ENCODE assay signal across 1 cellular context in genomic region chr17:47949197-47949759, GRCh38.
TF ChIP-seq lines count a peak whose summit lies in the region.

No MANE protein-coding gene starts in this region.

TF ChIP-seq in HepG2, 621 proteins besides CTCF, POLR2A, EP300 and RAD21 (continued from another document and continues in another):
- TF ChIP-seq SP1 (IDR thresholded peaks at IDR 0.05) (no peak), SP1 (CRISPR knock-in tag; IDR thresholded peaks at IDR 0.05) (no peak; the same call in none of the 2 replicates), HOXD1 (CRISPR knock-in tag; IDR thresholded peaks at IDR 0.05) (no peak), HHEX (CRISPR knock-in tag; IDR thresholded peaks at IDR 0.05) (no peak), THYN1 (CRISPR knock-in tag; IDR thresholded peaks at IDR 0.05; ENCODE audit: borderline replicate concordance, low read depth) (no peak), ZNF614 (CRISPR knock-in tag; IDR thresholded peaks at IDR 0.05; ENCODE audit: borderline replicate concordance) (0 out of 2 replicates have a peak, but pooled peaks have one; percentile 10), DRAP1 (CRISPR knock-in tag; IDR thresholded peaks at IDR 0.05) (no peak; the same call in 1 of the 2 replicates), FOXA3 (CRISPR knock-in tag; IDR thresholded peaks at IDR 0.05) (0 out of 2 replicates have a peak, but pooled peaks have one; percentile 22), ZNF232 (CRISPR knock-in tag; IDR thresholded peaks at IDR 0.05; ENCODE audit: borderline replicate concordance) (no peak), HMG20A (CRISPR knock-in tag; IDR thresholded peaks at IDR 0.05; ENCODE audit: borderline replicate concordance) (no peak), NPAS2 (CRISPR knock-in tag; IDR thresholded peaks at IDR 0.05; ENCODE audit: borderline replicate concordance) (0 out of 2 replicates have a peak, but pooled peaks have one; percentile 87), TRIM24 (CRISPR knock-in tag; IDR thresholded peaks at IDR 0.05) (no peak), ZNF878 (CRISPR knock-in tag; IDR thresholded peaks at IDR 0.05) (no peak), CHD2 (IDR thresholded peaks at IDR 0.05; ENCODE audit: low read depth, low read length) (no peak), ZBTB37 (CRISPR knock-in tag; IDR thresholded peaks at IDR 0.05) (no peak), ZBTB8A (CRISPR knock-in tag; IDR thresholded peaks at IDR 0.05; ENCODE audit: borderline replicate concordance, low read depth) (no peak), RFXANK (CRISPR knock-in tag; IDR thresholded peaks at IDR 0.05) (no peak), KDM6A (CRISPR knock-in tag; IDR thresholded peaks at IDR 0.05; ENCODE audit: low read depth) (no peak), EEA1 (CRISPR knock-in tag; IDR thresholded peaks at IDR 0.05; ENCODE audit: borderline replicate concordance) (no peak), ZSCAN31 (CRISPR knock-in tag; IDR thresholded peaks at IDR 0.05; ENCODE audit: low read depth) (0 out of 2 replicates have a peak, but pooled peaks have one; percentile 48), ZNF883 (CRISPR knock-in tag; IDR thresholded peaks at IDR 0.05; ENCODE audit: not compliant biosample characterization) (peak; percentile 35), RARA (CRISPR knock-in tag; IDR thresholded peaks at IDR 0.05) (no peak), MED1 (CRISPR knock-in tag; IDR thresholded peaks at IDR 0.05) (no peak), ZNF333 (CRISPR knock-in tag; IDR thresholded peaks at IDR 0.05; ENCODE audit: borderline replicate concordance) (no peak), ZNF841 (CRISPR knock-in tag; IDR thresholded peaks at IDR 0.05; ENCODE audit: borderline replicate concordance) (no peak), NRL (CRISPR knock-in tag; IDR thresholded peaks at IDR 0.05; ENCODE audit: borderline replicate concordance) (no peak), TAF1 (CRISPR knock-in tag; IDR thresholded peaks at IDR 0.05) (no peak), ZNF891 (CRISPR knock-in tag; IDR thresholded peaks at IDR 0.05) (no peak), MXI1 (IDR thresholded peaks at IDR 0.05; ENCODE audit: borderline replicate concordance, low read depth, low read length) (peak; percentile 61; the same call in 1 of the 3 replicates), IRX3 (CRISPR knock-in tag; IDR thresholded peaks at IDR 0.05; ENCODE audit: borderline replicate concordance, low read depth) (no peak; the same call in 1 of the 2 replicates), ZNF501 (CRISPR knock-in tag; IDR thresholded peaks at IDR 0.05) (peak; percentile 79), SMARCE1 (IDR thresholded peaks at IDR 0.05; ENCODE audit: borderline replicate concordance) (no peak), SETDB1 (CRISPR knock-in tag; IDR thresholded peaks at IDR 0.05; ENCODE audit: borderline replicate concordance) (no peak), ARNT2 (CRISPR knock-in tag; IDR thresholded peaks at IDR 0.05; ENCODE audit: low read depth) (peak; percentile 76), FLYWCH1 (CRISPR knock-in tag; IDR thresholded peaks at IDR 0.05) (peak; percentile 79; the same call in 1 of the 2 replicates), NFIC (IDR thresholded peaks at IDR 0.05; ENCODE audit: low read length) (no peak), HBP1 (CRISPR knock-in tag; IDR thresholded peaks at IDR 0.05; ENCODE audit: low read depth) (peak; percentile 40; the same call in 1 of the 2 replicates), ZNF160 (CRISPR knock-in tag; IDR thresholded peaks at IDR 0.05) (no peak), KLF11 (CRISPR knock-in tag; IDR thresholded peaks at IDR 0.05) (no peak), ZNF446 (CRISPR knock-in tag; IDR thresholded peaks at IDR 0.05) (no peak), PRDM10 (CRISPR knock-in tag; IDR thresholded peaks at IDR 0.05; ENCODE audit: low read depth) (peak; percentile 36; the same call in 1 of the 2 replicates), ZBTB20 (CRISPR knock-in tag; IDR thresholded peaks at IDR 0.05; ENCODE audit: borderline replicate concordance, low read depth) (no peak), ZNF180 (CRISPR knock-in tag; IDR thresholded peaks at IDR 0.05; ENCODE audit: borderline replicate concordance, low read depth) (no peak), CSRNP1 (CRISPR knock-in tag; IDR thresholded peaks at IDR 0.05) (0 out of 2 replicates have a peak, but pooled peaks have one; percentile 57)
- TF ChIP-seq, protein P1, sequence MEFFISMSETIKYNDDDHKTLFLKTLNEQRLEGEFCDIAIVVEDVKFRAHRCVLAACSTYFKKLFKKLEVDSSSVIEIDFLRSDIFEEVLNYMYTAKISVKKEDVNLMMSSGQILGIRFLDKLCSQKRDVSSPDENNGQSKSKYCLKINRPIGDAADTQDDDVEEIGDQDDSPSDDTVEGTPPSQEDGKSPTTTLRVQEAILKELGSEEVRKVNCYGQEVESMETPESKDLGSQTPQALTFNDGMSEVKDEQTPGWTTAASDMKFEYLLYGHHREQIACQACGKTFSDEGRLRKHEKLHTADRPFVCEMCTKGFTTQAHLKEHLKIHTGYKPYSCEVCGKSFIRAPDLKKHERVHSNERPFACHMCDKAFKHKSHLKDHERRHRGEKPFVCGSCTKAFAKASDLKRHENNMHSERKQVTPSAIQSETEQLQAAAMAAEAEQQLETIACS (CRISPR knock-in tag; IDR thresholded peaks at IDR 0.05): no peak
- TF ChIP-seq, protein P2, sequence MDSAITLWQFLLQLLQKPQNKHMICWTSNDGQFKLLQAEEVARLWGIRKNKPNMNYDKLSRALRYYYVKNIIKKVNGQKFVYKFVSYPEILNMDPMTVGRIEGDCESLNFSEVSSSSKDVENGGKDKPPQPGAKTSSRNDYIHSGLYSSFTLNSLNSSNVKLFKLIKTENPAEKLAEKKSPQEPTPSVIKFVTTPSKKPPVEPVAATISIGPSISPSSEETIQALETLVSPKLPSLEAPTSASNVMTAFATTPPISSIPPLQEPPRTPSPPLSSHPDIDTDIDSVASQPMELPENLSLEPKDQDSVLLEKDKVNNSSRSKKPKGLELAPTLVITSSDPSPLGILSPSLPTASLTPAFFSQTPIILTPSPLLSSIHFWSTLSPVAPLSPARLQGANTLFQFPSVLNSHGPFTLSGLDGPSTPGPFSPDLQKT (CRISPR knock-in tag; IDR thresholded peaks at IDR 0.05; ENCODE audit: borderline replicate concordance): no peak
- TF ChIP-seq, protein P3, sequence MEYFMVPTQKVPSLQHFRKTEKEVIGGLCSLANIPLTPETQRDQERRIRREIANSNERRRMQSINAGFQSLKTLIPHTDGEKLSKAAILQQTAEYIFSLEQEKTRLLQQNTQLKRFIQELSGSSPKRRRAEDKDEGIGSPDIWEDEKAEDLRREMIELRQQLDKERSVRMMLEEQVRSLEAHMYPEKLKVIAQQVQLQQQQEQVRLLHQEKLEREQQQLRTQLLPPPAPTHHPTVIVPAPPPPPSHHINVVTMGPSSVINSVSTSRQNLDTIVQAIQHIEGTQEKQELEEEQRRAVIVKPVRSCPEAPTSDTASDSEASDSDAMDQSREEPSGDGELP (IDR thresholded peaks at IDR 0.05; ENCODE audit: borderline replicate concordance, low read depth): peak; percentile 32; the same call in 1 of the 2 replicates
- TF ChIP-seq, protein P4, sequence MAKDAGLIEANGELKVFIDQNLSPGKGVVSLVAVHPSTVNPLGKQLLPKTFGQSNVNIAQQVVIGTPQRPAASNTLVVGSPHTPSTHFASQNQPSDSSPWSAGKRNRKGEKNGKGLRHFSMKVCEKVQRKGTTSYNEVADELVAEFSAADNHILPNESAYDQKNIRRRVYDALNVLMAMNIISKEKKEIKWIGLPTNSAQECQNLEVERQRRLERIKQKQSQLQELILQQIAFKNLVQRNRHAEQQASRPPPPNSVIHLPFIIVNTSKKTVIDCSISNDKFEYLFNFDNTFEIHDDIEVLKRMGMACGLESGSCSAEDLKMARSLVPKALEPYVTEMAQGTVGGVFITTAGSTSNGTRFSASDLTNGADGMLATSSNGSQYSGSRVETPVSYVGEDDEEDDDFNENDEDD (CRISPR knock-in tag; IDR thresholded peaks at IDR 0.05; ENCODE audit: borderline replicate concordance): no peak
- TF ChIP-seq, protein P5, sequence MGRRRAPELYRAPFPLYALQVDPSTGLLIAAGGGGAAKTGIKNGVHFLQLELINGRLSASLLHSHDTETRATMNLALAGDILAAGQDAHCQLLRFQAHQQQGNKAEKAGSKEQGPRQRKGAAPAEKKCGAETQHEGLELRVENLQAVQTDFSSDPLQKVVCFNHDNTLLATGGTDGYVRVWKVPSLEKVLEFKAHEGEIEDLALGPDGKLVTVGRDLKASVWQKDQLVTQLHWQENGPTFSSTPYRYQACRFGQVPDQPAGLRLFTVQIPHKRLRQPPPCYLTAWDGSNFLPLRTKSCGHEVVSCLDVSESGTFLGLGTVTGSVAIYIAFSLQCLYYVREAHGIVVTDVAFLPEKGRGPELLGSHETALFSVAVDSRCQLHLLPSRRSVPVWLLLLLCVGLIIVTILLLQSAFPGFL (CRISPR knock-in tag; IDR thresholded peaks at IDR 0.05): no peak
- TF ChIP-seq, protein P6, sequence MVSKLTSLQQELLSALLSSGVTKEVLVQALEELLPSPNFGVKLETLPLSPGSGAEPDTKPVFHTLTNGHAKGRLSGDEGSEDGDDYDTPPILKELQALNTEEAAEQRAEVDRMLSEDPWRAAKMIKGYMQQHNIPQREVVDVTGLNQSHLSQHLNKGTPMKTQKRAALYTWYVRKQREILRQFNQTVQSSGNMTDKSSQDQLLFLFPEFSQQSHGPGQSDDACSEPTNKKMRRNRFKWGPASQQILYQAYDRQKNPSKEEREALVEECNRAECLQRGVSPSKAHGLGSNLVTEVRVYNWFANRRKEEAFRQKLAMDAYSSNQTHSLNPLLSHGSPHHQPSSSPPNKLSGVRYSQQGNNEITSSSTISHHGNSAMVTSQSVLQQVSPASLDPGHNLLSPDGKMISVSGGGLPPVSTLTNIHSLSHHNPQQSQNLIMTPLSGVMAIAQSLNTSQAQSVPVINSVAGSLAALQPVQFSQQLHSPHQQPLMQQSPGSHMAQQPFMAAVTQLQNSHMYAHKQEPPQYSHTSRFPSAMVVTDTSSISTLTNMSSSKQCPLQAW (CRISPR knock-in tag; IDR thresholded peaks at IDR 0.05): no peak
- TF ChIP-seq, protein P7, sequence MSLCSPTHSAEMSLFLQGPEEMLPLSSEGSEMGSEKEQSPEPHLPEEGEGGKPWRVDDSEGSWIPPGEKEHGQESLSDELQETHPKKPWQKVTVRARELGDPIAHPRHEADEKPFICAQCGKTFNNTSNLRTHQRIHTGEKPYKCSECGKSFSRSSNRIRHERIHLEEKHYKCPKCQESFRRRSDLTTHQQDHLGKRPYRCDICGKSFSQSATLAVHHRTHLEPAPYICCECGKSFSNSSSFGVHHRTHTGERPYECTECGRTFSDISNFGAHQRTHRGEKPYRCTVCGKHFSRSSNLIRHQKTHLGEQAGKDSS (CRISPR knock-in tag; IDR thresholded peaks at IDR 0.05; ENCODE audit: borderline replicate concordance, low read depth): 0 out of 2 replicates have a peak, but pooled peaks have one; percentile 7
